ENCODE assay signal across 25 cellular contexts in the genomic region with DNA sequence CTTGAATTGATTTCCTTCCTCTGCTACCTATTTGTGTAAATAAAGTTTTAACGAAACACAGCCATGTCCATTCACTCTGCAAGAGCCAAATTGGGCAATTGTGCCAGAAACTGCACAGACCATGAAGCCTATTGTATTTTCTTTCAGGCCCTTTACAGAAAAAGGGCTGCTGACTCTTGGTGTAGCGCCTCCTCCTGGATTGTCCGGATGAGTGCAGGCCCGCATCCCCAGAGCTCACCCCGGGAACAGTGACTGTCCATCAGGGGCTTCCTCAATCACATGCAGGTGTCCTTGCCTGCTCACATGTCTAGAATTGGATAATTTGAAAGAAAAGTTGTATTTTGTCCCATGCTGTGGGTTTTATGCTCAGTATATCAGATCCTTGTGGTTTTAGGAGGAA.
DNase-seq lines count a peak whose midpoint lies in the region; ATAC-seq, FAIRE-seq and TF ChIP-seq lines count a peak whose summit lies in the region.
"Had no signal": no experiment of that assay in that cellular context is flagged by ENCODE, and none has a peak within 500 bp of the region (broad histone marks: within the 10 kb centered on the region; RNA-seq: fewer than 3 reads in every experiment).

No MANE protein-coding gene starts in this region.

- no peaks in the 10 kb centered on the region for H3K79me2 ChIP-seq in SK-N-SH (ENCODE audit: insufficient read depth)
- H3K79me2 ChIP-seq in Loucy (ENCODE audit: insufficient read depth, low read length): no peaks in the 10 kb centered on the region
- no peaks in the 10 kb centered on the region for H3K79me2 ChIP-seq in H1 (ENCODE audit: control insufficient read depth in 1 of 2, insufficient read depth in 2 of 2, low read length in 2 of 2)

- peaks cover 56% of the 10 kb centered on the region for H3K9me3 Mint-ChIP-seq in osteocyte (ENCODE audit: unreplicated experiment)
- H3K9me3 Mint-ChIP-seq: activated CD4-positive, alpha-beta memory T cell treated with anti-CD3 and anti-CD28 coated beads for 36 hours; activated T-cell treated with anti-CD3 and anti-CD28 coated beads, Interleukin-2, amount 50 U/mL, for 4 hours had no signal

- no peak for DNase-seq in SK-N-SH
- peak in 1 of 2 experiments; percentile 80 for DNase-seq in H1 (ENCODE audit: low read depth in 1 of 2, low spot score in 2 of 2)
- no peak for DNase-seq in osteocyte (ENCODE audit: extremely low spot score, unreplicated experiment)
- no peak for DNase-seq in transverse colon
- DNase-seq in OCI-M2 (lab: John Stamatoyannopoulos, UW; ENCODE audit: unreplicated experiment): no peak
- no peak for DNase-seq in cortex of kidney (lab: John Stamatoyannopoulos, UW)
- DNase-seq: 8988T; activated CD4-positive, alpha-beta memory T cell treated with anti-CD3 and anti-CD28 coated beads for 36 hours; activated naive CD4-positive, alpha-beta T cell treated with anti-CD3 and anti-CD28 coated beads, Interleukin-2, amount 10 ng/mL, durations not matched to agents 7 days and 5 days; activated T-cell treated with anti-CD3 and anti-CD28 coated beads, Interleukin-2, amount 50 U/mL, for 4 hours; anterior cingulate cortex; effector memory CD4-positive, alpha-beta T cell; MM.1S; NCI-H748 treated with DMSO at 0.1 percent for 48 hours; stimulated activated CD4-positive, alpha-beta T cell treated with anti-CD3 and anti-CD28 coated beads, Interleukin-4, amount 100 ng/mL, for 1 hour; T-helper 2 cell had no signal

- H3K36me3 ChIP-seq in SK-N-SH (replicated peaks in 1 of 2; ENCODE audit: control insufficient read depth in 1 of 2, insufficient read depth in 2 of 2, low read length in 1 of 2): no peaks in the 10 kb centered on the region
- no peaks in the 10 kb centered on the region for H3K36me3 ChIP-seq in Loucy (ENCODE audit: insufficient read depth, low read length)
- no peaks in the 10 kb centered on the region for H3K36me3 ChIP-seq in H1 (ENCODE audit: control insufficient read depth in 2 of 4, insufficient read depth in 4 of 4, low read length in 3 of 4)
- H3K36me3 ChIP-seq in transverse colon: no peaks in the 10 kb centered on the region
- H3K36me3 ChIP-seq: BLaER1 treated with 17β-estradiol and CSF1 and Interleukin-3, amounts not matched to agents 10 nM and 100 nM; SJSA1 had no signal

- no peak overlapping the region for H3K27ac Mint-ChIP-seq in osteocyte (ENCODE audit: unreplicated experiment)
- H3K27ac Mint-ChIP-seq: activated CD4-positive, alpha-beta memory T cell treated with anti-CD3 and anti-CD28 coated beads for 36 hours; stimulated activated naive CD8-positive, alpha-beta T cell treated with anti-CD3 and anti-CD28 coated beads, Interleukin-15, Interleukin-2, amounts not matched to agents 100 ng/mL and 50 ng/mL, for 24 hours had no signal

- no peaks in the 10 kb centered on the region for H3K23me2 ChIP-seq in H1 (ENCODE audit: low read depth, low read length)

- H3K9me2 ChIP-seq in SK-N-SH: no peaks in the 10 kb centered on the region
- H3K9me2 ChIP-seq in Loucy (replicated peaks; ENCODE audit: low read depth, low read length): no peaks in the 10 kb centered on the region

- H2AFZ ChIP-seq in SK-N-SH (ENCODE audit: low read depth) (no peak overlapping the region), Loucy (ENCODE audit: low read length) (no peak overlapping the region), H1 (ENCODE audit: low read length) (no peak overlapping the region)

- H3K27ac ChIP-seq in SK-N-SH (ENCODE audit: low read depth in 2 of 2, low read length in 1 of 2) (no peak overlapping the region), H1 (ENCODE audit: low read depth, low read length) (no peak overlapping the region), transverse colon (no peak overlapping the region)
- H3K27ac ChIP-seq: BLaER1 treated with 17β-estradiol and CSF1 and Interleukin-3, amounts not matched to agents 10 nM and 100 nM; SJSA1 had no signal

- H3K56ac ChIP-seq in H1 (replicated peaks; ENCODE audit: insufficient read length, low read depth, low read length): no peak overlapping the region

- 71% methylated on average over 1 of the region's 5 CpGs for WGBS in SK-N-SH (ENCODE audit: low lambda C conversion rate)
- WGBS in H1 (ENCODE audit: extremely low coverage in 1 of 2, insufficient coverage in 1 of 2, insufficient read length in 1 of 2, insufficient replicate concordance in 2 of 2, low coverage in 1 of 2, low lambda C conversion rate in 2 of 2, missing lambda C conversion rate in 1 of 2), 2 experiments: 59% methylated on average over 5 of the region's 5 CpGs; no CpG with 5 or more reads in 1 of the 2 experiments
- 82 to 100% methylated on average over 1 to 5 of the region's 5 CpGs for whole genome bisulfite sequencing in transverse colon (ENCODE audit: low coverage in 1 of 2), 2 donors

- TF ChIP-seq RAD21 in SK-N-SH (IDR thresholded peaks at IDR 0.05; ENCODE audit: low read length): no peak
- peak; percentile 61 to 71 for TF ChIP-seq RAD21 in H1 (IDR thresholded peaks at IDR 0.05 in 1 of 2, conservative IDR thresholded peaks at IDR 0.05 in 1 of 2; ENCODE audit: low read depth in 2 of 2, low read length in 2 of 2)

- H3K4me1 ChIP-seq in SK-N-SH (ENCODE audit: control insufficient read depth in 1 of 2, insufficient read depth in 2 of 2, low read depth in 1 of 2, low read length in 1 of 2) (no peaks in the 10 kb centered on the region; a peak in 1 of 4 replicates), Loucy (ENCODE audit: insufficient read depth, low read length, poor library complexity, severe bottlenecking) (no peaks in the 10 kb centered on the region), H1 (replicated peaks in 1 of 4; ENCODE audit: control insufficient read depth in 3 of 4, insufficient read depth in 4 of 4, low read length in 3 of 4) (no peaks in the 10 kb centered on the region), transverse colon (no peaks in the 10 kb centered on the region)
- H3K4me1 ChIP-seq: SJSA1 had no signal

- H4K8ac ChIP-seq in H1 (ENCODE audit: extremely low read depth, insufficient read depth, low read length): no peak overlapping the region

- no peak for TF ChIP-seq EP300 in SK-N-SH (IDR thresholded peaks at IDR 0.05; ENCODE audit: borderline replicate concordance in 1 of 2, low read depth in 1 of 2, low read length in 1 of 2)
- no peak for TF ChIP-seq EP300 in H1 (IDR thresholded peaks at IDR 0.05; ENCODE audit: borderline replicate concordance in 1 of 2, low read depth in 2 of 2, low read length in 2 of 2)
- no peak for TF ChIP-seq EP300 in transverse colon (IDR thresholded peaks at IDR 0.05; ENCODE audit: low read depth)

- TF ChIP-seq POLR2A in H1 (IDR thresholded peaks at IDR 0.05; ENCODE audit: control extremely low read depth in 1 of 2, low read depth in 2 of 2, low read length in 2 of 2): no peak
- no peak for TF ChIP-seq POLR2A in transverse colon (IDR thresholded peaks at IDR 0.05)

- H2BK5ac ChIP-seq in H1 (ENCODE audit: low read depth, low read length): no peak overlapping the region

- H3K9me3 ChIP-seq in SK-N-SH (no peaks in the 10 kb centered on the region), Loucy (ENCODE audit: insufficient read depth, low read depth, low read length) (no peaks in the 10 kb centered on the region; the same call in 1 of the 2 replicates), H1 (ENCODE audit: insufficient read depth in 2 of 2, low read depth in 1 of 2, low read length in 1 of 2) (no peaks in the 10 kb centered on the region), transverse colon (no peaks in the 10 kb centered on the region)
- H3K9me3 ChIP-seq: SJSA1 had no signal

- H3K9ac ChIP-seq in SK-N-SH (no peak overlapping the region), Loucy (ENCODE audit: low read depth, low read length, poor library complexity, severe bottlenecking) (no peak overlapping the region), H1 (replicated peaks in 1 of 4; ENCODE audit: extremely low read depth in 1 of 4, low read depth in 3 of 4, low read length in 3 of 4) (no peak overlapping the region)
- H3K9ac ChIP-seq: BLaER1 treated with 17β-estradiol and CSF1 and Interleukin-3, amounts not matched to agents 10 nM and 100 nM had no signal

- H3K4me3 Mint-ChIP-seq in osteocyte (ENCODE audit: unreplicated experiment): no peak overlapping the region
- H3K4me3 Mint-ChIP-seq: activated CD4-positive, alpha-beta memory T cell treated with anti-CD3 and anti-CD28 coated beads for 36 hours; activated naive CD4-positive, alpha-beta T cell treated with anti-CD3 and anti-CD28 coated beads, Interleukin-2, amount 10 ng/mL, durations not matched to agents 7 days and 5 days; activated T-cell treated with anti-CD3 and anti-CD28 coated beads, Interleukin-2, amount 50 U/mL, for 4 hours; IgD-negative memory B cell; stimulated activated naive CD8-positive, alpha-beta T cell treated with anti-CD3 and anti-CD28 coated beads, Interleukin-15, Interleukin-2, amounts not matched to agents 100 ng/mL and 50 ng/mL, for 24 hours had no signal

- no peak overlapping the region for H3K4ac ChIP-seq in H1 (replicated peaks; ENCODE audit: insufficient read length, low read depth, low read length)

- H2AK5ac ChIP-seq in H1 (ENCODE audit: low read depth, low read length): no peak overlapping the region

- H3K27me3 Mint-ChIP-seq in osteocyte (ENCODE audit: unreplicated experiment): no peaks in the 10 kb centered on the region
- H3K27me3 Mint-ChIP-seq: activated CD4-positive, alpha-beta memory T cell treated with anti-CD3 and anti-CD28 coated beads for 36 hours; activated naive CD4-positive, alpha-beta T cell treated with anti-CD3 and anti-CD28 coated beads, Interleukin-2, amount 10 ng/mL, durations not matched to agents 7 days and 5 days; IgD-negative memory B cell; stimulated activated naive CD8-positive, alpha-beta T cell treated with anti-CD3 and anti-CD28 coated beads, Interleukin-15, Interleukin-2, amounts not matched to agents 100 ng/mL and 50 ng/mL, for 24 hours had no signal

- intact Hi-C loops in transverse colon (cut with DNase I; ENCODE audit: low total_unique reads): no loop called here

- H3K23ac ChIP-seq in H1 (ENCODE audit: insufficient read length): no peak overlapping the region

- H3F3A ChIP-seq in SK-N-SH (replicated peaks; ENCODE audit: insufficient read depth) (no peaks in the 10 kb centered on the region), Loucy (ENCODE audit: low read depth) (no peaks in the 10 kb centered on the region)

- H2BK120ac ChIP-seq in H1 (replicated peaks; ENCODE audit: low read depth, low read length): no peak overlapping the region

- no peaks in the 10 kb centered on the region for H3K36me3 Mint-ChIP-seq in osteocyte (ENCODE audit: unreplicated experiment)
- H3K36me3 Mint-ChIP-seq: activated CD4-positive, alpha-beta memory T cell treated with anti-CD3 and anti-CD28 coated beads for 36 hours; activated naive CD4-positive, alpha-beta T cell treated with anti-CD3 and anti-CD28 coated beads, Interleukin-2, amount 10 ng/mL, durations not matched to agents 7 days and 5 days; IgD-negative memory B cell had no signal

- POLR2A ChIA-PET in SK-N-SH (lab: Yijun Ruan, JAX): no interaction called here
- POLR2A ChIA-PET in H1 (lab: Charles Lee; ENCODE audit: partially characterized antibody): interaction anchor here (0.7 kb wide), 1 partner anchor 277 kb away, joined by 3 read pairs; no protein-coding TSS in a partner anchor

- TF ChIP-seq CTCF in SK-N-SH (IDR thresholded peaks at IDR 0.05): peak; percentile 45
- TF ChIP-seq CTCF in Loucy (conservative IDR thresholded peaks at IDR 0.05; ENCODE audit: low read length): peak; percentile 37; the same call in 1 of the 2 replicates
- peak; percentile 64 to 77 (median 73) for TF ChIP-seq CTCF in H1 (IDR thresholded peaks at IDR 0.05; ENCODE audit: control extremely low read depth in 1 of 3, insufficient read depth in 1 of 3, low read depth in 1 of 3, low read length in 3 of 3)
- peak; percentile 7 for TF ChIP-seq CTCF in osteocyte (IDR thresholded peaks at IDR 0.05)
- TF ChIP-seq CTCF in transverse colon (IDR thresholded peaks at IDR 0.05): no peak

- H3K14ac ChIP-seq in H1 (ENCODE audit: insufficient read length): no peak overlapping the region

- H3K4me3 ChIP-seq in SK-N-SH (ENCODE audit: low read depth in 2 of 2, low read length in 1 of 2) (no peak overlapping the region), Loucy (ENCODE audit: low read length, poor library complexity, severe bottlenecking) (no peak overlapping the region), H1 (ENCODE audit: extremely low read depth in 1 of 4, insufficient read depth in 2 of 4, low read depth in 3 of 4, low read length in 4 of 4) (no peak overlapping the region), transverse colon (no peak overlapping the region)
- H3K4me3 ChIP-seq: BLaER1 treated with 17β-estradiol and CSF1 and Interleukin-3, amounts not matched to agents 10 nM and 100 nM; SJSA1; smooth muscle cell had no signal

- CTCF ChIA-PET in SK-N-SH (lab: Yijun Ruan, JAX): interaction anchor here (1.2 to 2.0 kb wide), 2 partner anchors 269 to 271 kb away, joined by 5 read pairs; no protein-coding TSS in a partner anchor
- CTCF ChIA-PET in H1 (lab: Charles Lee; ENCODE audit: partially characterized antibody): interaction anchor here (0.6 to 3.2 kb wide), 23 partner anchors 8 to 1034 kb away, joined by 3 to 20 read pairs (median 3); no protein-coding TSS in a partner anchor

- H4K20me1 ChIP-seq in SK-N-SH (ENCODE audit: insufficient read depth) (no peaks in the 10 kb centered on the region), Loucy (ENCODE audit: insufficient read depth, low read length, poor library complexity, severe bottlenecking) (no peaks in the 10 kb centered on the region), H1 (replicated peaks in 1 of 2; ENCODE audit: control insufficient read depth in 1 of 2, insufficient read depth in 2 of 2, low read length in 2 of 2) (no peaks in the 10 kb centered on the region)
- H4K20me1 ChIP-seq: BLaER1 treated with 17β-estradiol and CSF1 and Interleukin-3, amounts not matched to agents 10 nM and 100 nM had no signal

- H3K27me3 ChIP-seq in SK-N-SH (ENCODE audit: insufficient read depth): no peaks in the 10 kb centered on the region
- no peaks in the 10 kb centered on the region for H3K27me3 ChIP-seq in Loucy (ENCODE audit: insufficient read depth, low read length, poor library complexity, severe bottlenecking)
- H3K27me3 ChIP-seq in H1 (replicated peaks in 1 of 4; ENCODE audit: control insufficient read depth in 3 of 4, extremely low read depth in 1 of 4, insufficient read depth in 3 of 4, low read length in 3 of 4): no peaks in the 10 kb centered on the region
- no peaks in the 10 kb centered on the region for H3K27me3 ChIP-seq in transverse colon
- H3K27me3 ChIP-seq: BLaER1 treated with 17β-estradiol and CSF1 and Interleukin-3, amounts not matched to agents 10 nM and 100 nM; SJSA1 had no signal

- H2BK15ac ChIP-seq in H1 (ENCODE audit: low read length): no peak overlapping the region

- FAIRE-seq in H1 (lab: Jason Lieb, UNC): no peak

- no peak overlapping the region for H2BK12ac ChIP-seq in H1 (ENCODE audit: low read depth, low read length)

- no peak overlapping the region for H4K5ac ChIP-seq in H1 (ENCODE audit: insufficient read length, low read depth, low read length)

- H4K91ac ChIP-seq in H1 (replicated peaks; ENCODE audit: insufficient read length, low read length): no peak overlapping the region

- H3K4me1 Mint-ChIP-seq in osteocyte (ENCODE audit: unreplicated experiment): no peaks in the 10 kb centered on the region
- H3K4me1 Mint-ChIP-seq: activated naive CD4-positive, alpha-beta T cell treated with anti-CD3 and anti-CD28 coated beads, Interleukin-2, amount 10 ng/mL, durations not matched to agents 7 days and 5 days; IgD-negative memory B cell had no signal

- no peaks in the 10 kb centered on the region for H3K79me1 ChIP-seq in H1 (ENCODE audit: low read depth, low read length)

- H2BK20ac ChIP-seq in H1 (ENCODE audit: low read length): no peak overlapping the region

- H3K18ac ChIP-seq in H1 (ENCODE audit: extremely low read depth, low read length): no peak overlapping the region

- ATAC-seq in SK-N-SH treated with all-trans-retinoic acid at 6 μM for 48 hours: no peak
- ATAC-seq: activated T-cell treated with anti-CD3 and anti-CD28 coated beads, Interleukin-2, amount 50 U/mL, for 4 hours; left lobe of liver; Panc1 had no signal

- H3K4me2 ChIP-seq in SK-N-SH (no peak overlapping the region), Loucy (ENCODE audit: low read depth, low read length, poor library complexity, severe bottlenecking) (no peak overlapping the region), H1 (ENCODE audit: insufficient read depth in 1 of 2, low read depth in 2 of 2, low read length in 2 of 2) (no peak overlapping the region)
- H3K4me2 ChIP-seq: smooth muscle cell had no signal

- in situ Hi-C loops in transverse colon (cut with MboI; ENCODE audit: low pct_ligation_motif_present in 1 of 4, low pct_unique_long_range_greater_than_20kb in 1 of 4, low sequenced_read_pairs in 3 of 4): no loop called here

Comparison
In these comparisons a context has a peak if more than half of its experiments do, and no peak if none do; other contexts are left out.
1. CTCF ChIP-seq: peak in SK-N-SH (single experiment), Loucy (single experiment), H1 (3 of 3) and osteocyte (single experiment); none in transverse colon (0 of 5).